Comparison of ENCODE assay signal across 1 cellular context in genomic region chr19:54572696-54573311, GRCh38.
TF ChIP-seq lines count a peak whose summit lies in the region.

No MANE protein-coding gene starts in this region.

TF ChIP-seq in GM12878, 131 proteins besides CTCF, POLR2A, EP300 and RAD21:
- TF ChIP-seq MTA2 (IDR thresholded peaks at IDR 0.05; ENCODE audit: low read depth), result no peak
- TF ChIP-seq SPI1 (IDR thresholded peaks at IDR 0.05; ENCODE audit: borderline replicate concordance, insufficient read depth, low read depth, low read length), result peak; percentile 36; the same call in 1 of the 2 replicates
TF ChIP-seq in GM12878: peak in this region for 1.
